1 cellular context compared by ENCODE assay signal in the genomic region with DNA sequence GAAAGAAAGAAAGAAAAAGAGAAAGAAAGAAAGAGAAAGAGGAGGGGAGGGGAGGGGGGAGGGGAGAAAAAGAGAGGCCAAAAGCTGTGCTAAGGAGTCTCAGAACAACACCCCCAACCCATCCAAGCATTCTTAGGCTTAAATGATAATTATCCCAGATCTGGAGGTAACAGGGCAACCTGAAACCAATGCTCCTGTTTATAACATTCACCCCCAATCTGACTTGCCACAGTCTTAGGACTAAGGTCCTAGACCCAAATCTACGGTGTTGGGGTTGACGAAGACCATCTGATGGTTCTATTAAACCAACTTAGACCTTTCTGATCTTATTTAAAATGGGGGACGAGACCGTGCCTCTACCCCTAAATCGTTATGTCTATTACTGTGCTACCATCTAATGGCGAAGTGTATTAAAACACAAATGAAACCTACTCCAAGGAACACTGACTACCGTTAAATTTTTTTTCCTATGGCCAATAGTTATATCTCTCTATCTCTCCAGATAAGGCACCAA.
TF ChIP-seq lines count a peak whose summit lies in the region.

No MANE protein-coding gene starts in this region.

TF ChIP-seq in K562, 482 proteins besides CTCF, POLR2A, EP300 and RAD21 (continued from another document):
- TF ChIP-seq, protein P1, sequence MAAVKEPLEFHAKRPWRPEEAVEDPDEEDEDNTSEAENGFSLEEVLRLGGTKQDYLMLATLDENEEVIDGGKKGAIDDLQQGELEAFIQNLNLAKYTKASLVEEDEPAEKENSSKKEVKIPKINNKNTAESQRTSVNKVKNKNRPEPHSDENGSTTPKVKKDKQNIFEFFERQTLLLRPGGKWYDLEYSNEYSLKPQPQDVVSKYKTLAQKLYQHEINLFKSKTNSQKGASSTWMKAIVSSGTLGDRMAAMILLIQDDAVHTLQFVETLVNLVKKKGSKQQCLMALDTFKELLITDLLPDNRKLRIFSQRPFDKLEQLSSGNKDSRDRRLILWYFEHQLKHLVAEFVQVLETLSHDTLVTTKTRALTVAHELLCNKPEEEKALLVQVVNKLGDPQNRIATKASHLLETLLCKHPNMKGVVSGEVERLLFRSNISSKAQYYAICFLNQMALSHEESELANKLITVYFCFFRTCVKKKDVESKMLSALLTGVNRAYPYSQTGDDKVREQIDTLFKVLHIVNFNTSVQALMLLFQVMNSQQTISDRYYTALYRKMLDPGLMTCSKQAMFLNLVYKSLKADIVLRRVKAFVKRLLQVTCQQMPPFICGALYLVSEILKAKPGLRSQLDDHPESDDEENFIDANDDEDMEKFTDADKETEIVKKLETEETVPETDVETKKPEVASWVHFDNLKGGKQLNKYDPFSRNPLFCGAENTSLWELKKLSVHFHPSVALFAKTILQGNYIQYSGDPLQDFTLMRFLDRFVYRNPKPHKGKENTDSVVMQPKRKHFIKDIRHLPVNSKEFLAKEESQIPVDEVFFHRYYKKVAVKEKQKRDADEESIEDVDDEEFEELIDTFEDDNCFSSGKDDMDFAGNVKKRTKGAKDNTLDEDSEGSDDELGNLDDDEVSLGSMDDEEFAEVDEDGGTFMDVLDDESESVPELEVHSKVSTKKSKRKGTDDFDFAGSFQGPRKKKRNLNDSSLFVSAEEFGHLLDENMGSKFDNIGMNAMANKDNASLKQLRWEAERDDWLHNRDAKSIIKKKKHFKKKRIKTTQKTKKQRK (IDR thresholded peaks at IDR 0.05; ENCODE audit: borderline replicate concordance, low read depth, low read length): no peak
- TF ChIP-seq POLR2H (tag; IDR thresholded peaks at IDR 0.05; ENCODE audit: low read depth) (no peak; the same call in 1 of the 2 replicates), HLTF (IDR thresholded peaks at IDR 0.05) (peak; percentile 56; the same call in 1 of the 2 replicates), HDAC8 (tag; IDR thresholded peaks at IDR 0.05) (no peak), ZNF512 (tag; IDR thresholded peaks at IDR 0.05) (peak; percentile 100)
- TF ChIP-seq, protein P2, sequence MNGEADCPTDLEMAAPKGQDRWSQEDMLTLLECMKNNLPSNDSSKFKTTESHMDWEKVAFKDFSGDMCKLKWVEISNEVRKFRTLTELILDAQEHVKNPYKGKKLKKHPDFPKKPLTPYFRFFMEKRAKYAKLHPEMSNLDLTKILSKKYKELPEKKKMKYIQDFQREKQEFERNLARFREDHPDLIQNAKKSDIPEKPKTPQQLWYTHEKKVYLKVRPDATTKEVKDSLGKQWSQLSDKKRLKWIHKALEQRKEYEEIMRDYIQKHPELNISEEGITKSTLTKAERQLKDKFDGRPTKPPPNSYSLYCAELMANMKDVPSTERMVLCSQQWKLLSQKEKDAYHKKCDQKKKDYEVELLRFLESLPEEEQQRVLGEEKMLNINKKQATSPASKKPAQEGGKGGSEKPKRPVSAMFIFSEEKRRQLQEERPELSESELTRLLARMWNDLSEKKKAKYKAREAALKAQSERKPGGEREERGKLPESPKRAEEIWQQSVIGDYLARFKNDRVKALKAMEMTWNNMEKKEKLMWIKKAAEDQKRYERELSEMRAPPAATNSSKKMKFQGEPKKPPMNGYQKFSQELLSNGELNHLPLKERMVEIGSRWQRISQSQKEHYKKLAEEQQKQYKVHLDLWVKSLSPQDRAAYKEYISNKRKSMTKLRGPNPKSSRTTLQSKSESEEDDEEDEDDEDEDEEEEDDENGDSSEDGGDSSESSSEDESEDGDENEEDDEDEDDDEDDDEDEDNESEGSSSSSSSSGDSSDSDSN (IDR thresholded peaks at IDR 0.05; ENCODE audit: borderline replicate concordance in 1 of 2, low read depth in 2 of 2, low read length in 2 of 2): no peak
TF ChIP-seq in K562: peak in this region for 42.
